ENCODE assay signal across 1 cellular context in the genomic region with DNA sequence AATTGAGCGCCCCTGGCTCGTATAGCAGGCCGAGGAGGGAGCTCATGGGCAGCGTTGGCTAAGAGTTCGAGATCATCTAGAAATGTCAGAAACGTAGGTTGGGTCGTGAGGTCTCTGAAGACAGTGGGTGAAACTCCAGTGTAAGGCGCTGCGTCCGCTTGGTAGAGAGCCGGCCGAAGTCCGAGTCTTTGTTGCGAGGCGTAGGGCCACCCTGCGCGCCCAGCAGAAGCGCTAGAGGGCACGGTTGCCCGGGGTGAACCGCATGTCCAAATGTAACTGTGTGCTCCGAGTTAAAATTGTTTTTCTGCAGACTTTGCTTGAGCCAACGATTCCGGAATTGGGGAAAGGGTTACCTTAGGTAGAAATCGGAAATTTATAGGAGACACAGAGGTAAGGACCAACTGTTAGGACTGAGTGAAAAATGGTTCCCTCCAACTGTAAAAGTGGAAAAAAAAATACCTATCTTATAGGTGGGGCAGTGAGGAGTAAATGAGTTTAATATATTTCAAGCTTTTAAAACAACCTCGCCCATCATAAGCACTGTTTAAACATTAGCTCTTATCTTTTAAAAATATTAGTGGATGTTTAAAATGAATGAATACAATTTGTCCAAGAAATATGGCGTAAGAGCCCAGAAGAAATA.
TF ChIP-seq lines count a peak whose summit lies in the region.

No MANE protein-coding gene starts in this region.

TF ChIP-seq in K562, 482 proteins besides CTCF, POLR2A, EP300 and RAD21 (continued from another document and continues in another):
- TF ChIP-seq ZNF165 (CRISPR knock-in tag; IDR thresholded peaks at IDR 0.05; ENCODE audit: borderline replicate concordance) (no peak), SMARCB1 (IDR thresholded peaks at IDR 0.05; ENCODE audit: insufficient read length, low read depth) (peak; percentile 100), POLR2H (tag; IDR thresholded peaks at IDR 0.05; ENCODE audit: low read depth) (peak; percentile 8; the same call in 1 of the 2 replicates), ZNF778 (CRISPR knock-in tag; IDR thresholded peaks at IDR 0.05) (no peak), ELF1 (tag; IDR thresholded peaks at IDR 0.05) (no peak), SUPT5H (IDR thresholded peaks at IDR 0.05) (0 out of 2 replicates have a peak, but pooled peaks have one; percentile 13), CXXC5 (CRISPR knock-in tag; IDR thresholded peaks at IDR 0.05) (peak; percentile 72), HNRNPL (IDR thresholded peaks at IDR 0.05; ENCODE audit: low read depth, low read length) (peak; percentile 26; the same call in 1 of the 2 replicates), XRCC5 (IDR thresholded peaks at IDR 0.05; ENCODE audit: low read depth, low read length) (no peak), HMG20B (CRISPR knock-in tag; IDR thresholded peaks at IDR 0.05) (no peak), SP2 (IDR thresholded peaks at IDR 0.05; ENCODE audit: extremely low read depth, low read depth, low read length, poor library complexity, severe bottlenecking) (no peak), ZKSCAN3 (CRISPR knock-in tag; IDR thresholded peaks at IDR 0.05) (no peak)
- TF ChIP-seq, protein P1, sequence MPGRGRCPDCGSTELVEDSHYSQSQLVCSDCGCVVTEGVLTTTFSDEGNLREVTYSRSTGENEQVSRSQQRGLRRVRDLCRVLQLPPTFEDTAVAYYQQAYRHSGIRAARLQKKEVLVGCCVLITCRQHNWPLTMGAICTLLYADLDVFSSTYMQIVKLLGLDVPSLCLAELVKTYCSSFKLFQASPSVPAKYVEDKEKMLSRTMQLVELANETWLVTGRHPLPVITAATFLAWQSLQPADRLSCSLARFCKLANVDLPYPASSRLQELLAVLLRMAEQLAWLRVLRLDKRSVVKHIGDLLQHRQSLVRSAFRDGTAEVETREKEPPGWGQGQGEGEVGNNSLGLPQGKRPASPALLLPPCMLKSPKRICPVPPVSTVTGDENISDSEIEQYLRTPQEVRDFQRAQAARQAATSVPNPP (IDR thresholded peaks at IDR 0.05; ENCODE audit: borderline replicate concordance, insufficient read depth, insufficient read length) = no peak
- TF ChIP-seq, protein P2, sequence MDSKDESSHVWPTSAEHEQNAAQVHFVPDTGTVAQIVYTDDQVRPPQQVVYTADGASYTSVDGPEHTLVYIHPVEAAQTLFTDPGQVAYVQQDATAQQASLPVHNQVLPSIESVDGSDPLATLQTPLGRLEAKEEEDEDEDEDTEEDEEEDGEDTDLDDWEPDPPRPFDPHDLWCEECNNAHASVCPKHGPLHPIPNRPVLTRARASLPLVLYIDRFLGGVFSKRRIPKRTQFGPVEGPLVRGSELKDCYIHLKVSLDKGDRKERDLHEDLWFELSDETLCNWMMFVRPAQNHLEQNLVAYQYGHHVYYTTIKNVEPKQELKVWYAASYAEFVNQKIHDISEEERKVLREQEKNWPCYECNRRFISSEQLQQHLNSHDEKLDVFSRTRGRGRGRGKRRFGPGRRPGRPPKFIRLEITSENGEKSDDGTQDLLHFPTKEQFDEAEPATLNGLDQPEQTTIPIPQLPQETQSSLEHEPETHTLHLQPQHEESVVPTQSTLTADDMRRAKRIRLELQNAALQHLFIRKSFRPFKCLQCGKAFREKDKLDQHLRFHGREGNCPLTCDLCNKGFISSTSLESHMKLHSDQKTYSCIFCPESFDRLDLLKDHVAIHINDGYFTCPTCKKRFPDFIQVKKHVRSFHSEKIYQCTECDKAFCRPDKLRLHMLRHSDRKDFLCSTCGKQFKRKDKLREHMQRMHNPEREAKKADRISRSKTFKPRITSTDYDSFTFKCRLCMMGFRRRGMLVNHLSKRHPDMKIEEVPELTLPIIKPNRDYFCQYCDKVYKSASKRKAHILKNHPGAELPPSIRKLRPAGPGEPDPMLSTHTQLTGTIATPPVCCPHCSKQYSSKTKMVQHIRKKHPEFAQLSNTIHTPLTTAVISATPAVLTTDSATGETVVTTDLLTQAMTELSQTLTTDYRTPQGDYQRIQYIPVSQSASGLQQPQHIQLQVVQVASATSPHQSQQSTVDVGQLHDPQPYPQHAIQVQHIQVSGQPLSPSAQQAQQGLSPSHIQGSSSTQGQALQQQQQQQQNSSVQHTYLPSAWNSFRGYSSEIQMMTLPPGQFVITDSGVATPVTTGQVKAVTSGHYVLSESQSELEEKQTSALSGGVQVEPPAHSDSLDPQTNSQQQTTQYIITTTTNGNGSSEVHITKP (IDR thresholded peaks at IDR 0.05; ENCODE audit: partially characterized antibody) = peak; percentile 82
- TF ChIP-seq, protein P3, sequence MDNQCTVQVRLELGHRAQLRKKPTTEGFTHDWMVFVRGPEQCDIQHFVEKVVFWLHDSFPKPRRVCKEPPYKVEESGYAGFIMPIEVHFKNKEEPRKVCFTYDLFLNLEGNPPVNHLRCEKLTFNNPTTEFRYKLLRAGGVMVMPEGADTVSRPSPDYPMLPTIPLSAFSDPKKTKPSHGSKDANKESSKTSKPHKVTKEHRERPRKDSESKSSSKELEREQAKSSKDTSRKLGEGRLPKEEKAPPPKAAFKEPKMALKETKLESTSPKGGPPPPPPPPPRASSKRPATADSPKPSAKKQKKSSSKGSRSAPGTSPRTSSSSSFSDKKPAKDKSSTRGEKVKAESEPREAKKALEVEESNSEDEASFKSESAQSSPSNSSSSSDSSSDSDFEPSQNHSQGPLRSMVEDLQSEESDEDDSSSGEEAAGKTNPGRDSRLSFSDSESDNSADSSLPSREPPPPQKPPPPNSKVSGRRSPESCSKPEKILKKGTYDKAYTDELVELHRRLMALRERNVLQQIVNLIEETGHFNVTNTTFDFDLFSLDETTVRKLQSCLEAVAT (IDR thresholded peaks at IDR 0.05) = 0 out of 4 replicates have a peak, but pooled peaks of 1 of the 2 experiments have one; percentile 50
- TF ChIP-seq, protein P4, sequence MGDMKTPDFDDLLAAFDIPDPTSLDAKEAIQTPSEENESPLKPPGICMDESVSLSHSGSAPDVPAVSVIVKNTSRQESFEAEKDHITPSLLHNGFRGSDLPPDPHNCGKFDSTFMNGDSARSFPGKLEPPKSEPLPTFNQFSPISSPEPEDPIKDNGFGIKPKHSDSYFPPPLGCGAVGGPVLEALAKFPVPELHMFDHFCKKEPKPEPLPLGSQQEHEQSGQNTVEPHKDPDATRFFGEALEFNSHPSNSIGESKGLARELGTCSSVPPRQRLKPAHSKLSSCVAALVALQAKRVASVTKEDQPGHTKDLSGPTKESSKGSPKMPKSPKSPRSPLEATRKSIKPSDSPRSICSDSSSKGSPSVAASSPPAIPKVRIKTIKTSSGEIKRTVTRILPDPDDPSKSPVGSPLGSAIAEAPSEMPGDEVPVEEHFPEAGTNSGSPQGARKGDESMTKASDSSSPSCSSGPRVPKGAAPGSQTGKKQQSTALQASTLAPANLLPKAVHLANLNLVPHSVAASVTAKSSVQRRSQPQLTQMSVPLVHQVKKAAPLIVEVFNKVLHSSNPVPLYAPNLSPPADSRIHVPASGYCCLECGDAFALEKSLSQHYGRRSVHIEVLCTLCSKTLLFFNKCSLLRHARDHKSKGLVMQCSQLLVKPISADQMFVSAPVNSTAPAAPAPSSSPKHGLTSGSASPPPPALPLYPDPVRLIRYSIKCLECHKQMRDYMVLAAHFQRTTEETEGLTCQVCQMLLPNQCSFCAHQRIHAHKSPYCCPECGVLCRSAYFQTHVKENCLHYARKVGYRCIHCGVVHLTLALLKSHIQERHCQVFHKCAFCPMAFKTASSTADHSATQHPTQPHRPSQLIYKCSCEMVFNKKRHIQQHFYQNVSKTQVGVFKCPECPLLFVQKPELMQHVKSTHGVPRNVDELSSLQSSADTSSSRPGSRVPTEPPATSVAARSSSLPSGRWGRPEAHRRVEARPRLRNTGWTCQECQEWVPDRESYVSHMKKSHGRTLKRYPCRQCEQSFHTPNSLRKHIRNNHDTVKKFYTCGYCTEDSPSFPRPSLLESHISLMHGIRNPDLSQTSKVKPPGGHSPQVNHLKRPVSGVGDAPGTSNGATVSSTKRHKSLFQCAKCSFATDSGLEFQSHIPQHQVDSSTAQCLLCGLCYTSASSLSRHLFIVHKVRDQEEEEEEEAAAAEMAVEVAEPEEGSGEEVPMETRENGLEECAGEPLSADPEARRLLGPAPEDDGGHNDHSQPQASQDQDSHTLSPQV (IDR thresholded peaks at IDR 0.05) = peak; percentile 72
- TF ChIP-seq, protein P5, sequence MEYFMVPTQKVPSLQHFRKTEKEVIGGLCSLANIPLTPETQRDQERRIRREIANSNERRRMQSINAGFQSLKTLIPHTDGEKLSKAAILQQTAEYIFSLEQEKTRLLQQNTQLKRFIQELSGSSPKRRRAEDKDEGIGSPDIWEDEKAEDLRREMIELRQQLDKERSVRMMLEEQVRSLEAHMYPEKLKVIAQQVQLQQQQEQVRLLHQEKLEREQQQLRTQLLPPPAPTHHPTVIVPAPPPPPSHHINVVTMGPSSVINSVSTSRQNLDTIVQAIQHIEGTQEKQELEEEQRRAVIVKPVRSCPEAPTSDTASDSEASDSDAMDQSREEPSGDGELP (CRISPR knock-in tag; IDR thresholded peaks at IDR 0.05; ENCODE audit: borderline replicate concordance) = no peak
- TF ChIP-seq, protein P6, sequence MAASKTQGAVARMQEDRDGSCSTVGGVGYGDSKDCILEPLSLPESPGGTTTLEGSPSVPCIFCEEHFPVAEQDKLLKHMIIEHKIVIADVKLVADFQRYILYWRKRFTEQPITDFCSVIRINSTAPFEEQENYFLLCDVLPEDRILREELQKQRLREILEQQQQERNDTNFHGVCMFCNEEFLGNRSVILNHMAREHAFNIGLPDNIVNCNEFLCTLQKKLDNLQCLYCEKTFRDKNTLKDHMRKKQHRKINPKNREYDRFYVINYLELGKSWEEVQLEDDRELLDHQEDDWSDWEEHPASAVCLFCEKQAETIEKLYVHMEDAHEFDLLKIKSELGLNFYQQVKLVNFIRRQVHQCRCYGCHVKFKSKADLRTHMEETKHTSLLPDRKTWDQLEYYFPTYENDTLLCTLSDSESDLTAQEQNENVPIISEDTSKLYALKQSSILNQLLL (CRISPR knock-in tag; IDR thresholded peaks at IDR 0.05; ENCODE audit: borderline replicate concordance) = no peak
- TF ChIP-seq, protein P7, sequence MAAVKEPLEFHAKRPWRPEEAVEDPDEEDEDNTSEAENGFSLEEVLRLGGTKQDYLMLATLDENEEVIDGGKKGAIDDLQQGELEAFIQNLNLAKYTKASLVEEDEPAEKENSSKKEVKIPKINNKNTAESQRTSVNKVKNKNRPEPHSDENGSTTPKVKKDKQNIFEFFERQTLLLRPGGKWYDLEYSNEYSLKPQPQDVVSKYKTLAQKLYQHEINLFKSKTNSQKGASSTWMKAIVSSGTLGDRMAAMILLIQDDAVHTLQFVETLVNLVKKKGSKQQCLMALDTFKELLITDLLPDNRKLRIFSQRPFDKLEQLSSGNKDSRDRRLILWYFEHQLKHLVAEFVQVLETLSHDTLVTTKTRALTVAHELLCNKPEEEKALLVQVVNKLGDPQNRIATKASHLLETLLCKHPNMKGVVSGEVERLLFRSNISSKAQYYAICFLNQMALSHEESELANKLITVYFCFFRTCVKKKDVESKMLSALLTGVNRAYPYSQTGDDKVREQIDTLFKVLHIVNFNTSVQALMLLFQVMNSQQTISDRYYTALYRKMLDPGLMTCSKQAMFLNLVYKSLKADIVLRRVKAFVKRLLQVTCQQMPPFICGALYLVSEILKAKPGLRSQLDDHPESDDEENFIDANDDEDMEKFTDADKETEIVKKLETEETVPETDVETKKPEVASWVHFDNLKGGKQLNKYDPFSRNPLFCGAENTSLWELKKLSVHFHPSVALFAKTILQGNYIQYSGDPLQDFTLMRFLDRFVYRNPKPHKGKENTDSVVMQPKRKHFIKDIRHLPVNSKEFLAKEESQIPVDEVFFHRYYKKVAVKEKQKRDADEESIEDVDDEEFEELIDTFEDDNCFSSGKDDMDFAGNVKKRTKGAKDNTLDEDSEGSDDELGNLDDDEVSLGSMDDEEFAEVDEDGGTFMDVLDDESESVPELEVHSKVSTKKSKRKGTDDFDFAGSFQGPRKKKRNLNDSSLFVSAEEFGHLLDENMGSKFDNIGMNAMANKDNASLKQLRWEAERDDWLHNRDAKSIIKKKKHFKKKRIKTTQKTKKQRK (IDR thresholded peaks at IDR 0.05; ENCODE audit: borderline replicate concordance, low read depth, low read length) = no peak
- TF ChIP-seq, protein P8, sequence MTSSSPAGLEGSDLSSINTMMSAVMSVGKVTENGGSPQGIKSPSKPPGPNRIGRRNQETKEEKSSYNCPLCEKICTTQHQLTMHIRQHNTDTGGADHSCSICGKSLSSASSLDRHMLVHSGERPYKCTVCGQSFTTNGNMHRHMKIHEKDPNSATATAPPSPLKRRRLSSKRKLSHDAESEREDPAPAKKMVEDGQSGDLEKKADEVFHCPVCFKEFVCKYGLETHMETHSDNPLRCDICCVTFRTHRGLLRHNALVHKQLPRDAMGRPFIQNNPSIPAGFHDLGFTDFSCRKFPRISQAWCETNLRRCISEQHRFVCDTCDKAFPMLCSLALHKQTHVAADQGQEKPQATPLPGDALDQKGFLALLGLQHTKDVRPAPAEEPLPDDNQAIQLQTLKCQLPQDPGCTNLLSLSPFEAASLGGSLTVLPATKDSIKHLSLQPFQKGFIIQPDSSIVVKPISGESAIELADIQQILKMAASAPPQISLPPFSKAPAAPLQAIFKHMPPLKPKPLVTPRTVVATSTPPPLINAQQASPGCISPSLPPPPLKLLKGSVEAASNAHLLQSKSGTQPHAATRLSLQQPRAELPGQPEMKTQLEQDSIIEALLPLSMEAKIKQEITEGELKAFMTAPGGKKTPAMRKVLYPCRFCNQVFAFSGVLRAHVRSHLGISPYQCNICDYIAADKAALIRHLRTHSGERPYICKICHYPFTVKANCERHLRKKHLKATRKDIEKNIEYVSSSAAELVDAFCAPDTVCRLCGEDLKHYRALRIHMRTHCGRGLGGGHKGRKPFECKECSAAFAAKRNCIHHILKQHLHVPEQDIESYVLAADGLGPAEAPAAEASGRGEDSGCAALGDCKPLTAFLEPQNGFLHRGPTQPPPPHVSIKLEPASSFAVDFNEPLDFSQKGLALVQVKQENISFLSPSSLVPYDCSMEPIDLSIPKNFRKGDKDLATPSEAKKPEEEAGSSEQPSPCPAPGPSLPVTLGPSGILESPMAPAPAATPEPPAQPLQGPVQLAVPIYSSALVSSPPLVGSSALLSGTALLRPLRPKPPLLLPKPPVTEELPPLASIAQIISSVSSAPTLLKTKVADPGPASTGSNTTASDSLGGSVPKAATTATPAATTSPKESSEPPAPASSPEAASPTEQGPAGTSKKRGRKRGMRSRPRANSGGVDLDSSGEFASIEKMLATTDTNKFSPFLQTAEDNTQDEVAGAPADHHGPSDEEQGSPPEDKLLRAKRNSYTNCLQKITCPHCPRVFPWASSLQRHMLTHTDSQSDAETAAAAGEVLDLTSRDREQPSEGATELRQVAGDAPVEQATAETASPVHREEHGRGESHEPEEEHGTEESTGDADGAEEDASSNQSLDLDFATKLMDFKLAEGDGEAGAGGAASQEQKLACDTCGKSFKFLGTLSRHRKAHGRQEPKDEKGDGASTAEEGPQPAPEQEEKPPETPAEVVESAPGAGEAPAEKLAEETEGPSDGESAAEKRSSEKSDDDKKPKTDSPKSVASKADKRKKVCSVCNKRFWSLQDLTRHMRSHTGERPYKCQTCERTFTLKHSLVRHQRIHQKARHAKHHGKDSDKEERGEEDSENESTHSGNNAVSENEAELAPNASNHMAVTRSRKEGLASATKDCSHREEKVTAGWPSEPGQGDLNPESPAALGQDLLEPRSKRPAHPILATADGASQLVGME (CRISPR knock-in tag; IDR thresholded peaks at IDR 0.05) = no peak
